Comparison of ENCODE assay signal across 8 cellular contexts in the genomic region with DNA sequence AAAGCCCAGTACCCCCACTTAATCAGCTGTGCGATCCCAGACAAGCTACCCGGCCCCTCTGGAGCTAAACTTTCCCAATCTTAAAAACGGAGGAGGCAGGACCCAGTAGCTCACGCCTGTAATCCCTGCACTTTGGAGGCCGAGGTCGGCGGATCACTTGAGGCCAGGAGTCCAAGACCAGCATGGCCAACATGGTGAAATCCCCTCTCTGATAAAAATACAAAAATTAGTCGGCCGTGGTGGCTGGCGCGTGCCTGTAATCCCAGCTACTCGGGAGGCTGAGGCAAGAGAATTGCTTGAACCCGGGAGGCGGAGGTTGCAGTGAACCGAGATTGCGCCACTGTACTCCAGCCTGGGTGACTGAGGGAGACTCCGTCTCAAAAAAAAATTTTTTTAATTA. TPM values are rescaled to one million over a fixed set of nuclear protein-coding genes. Genes with fewer than 3 reads are reported as not detected.
DNase-seq lines count a peak whose midpoint lies in the region; TF ChIP-seq lines count a peak whose summit lies in the region.
"Not testable (repeated sequence)": the region's sequence is repeated elsewhere in the genome, so short reads cannot be mapped to it uniquely, and the experiment has no call there.

No MANE protein-coding gene starts in this region.

- H3K4me1 ChIP-seq in ascending aorta, result peaks cover 7 to 28% of the 10 kb centered on the region in 2 donors
- peaks cover 17% of the 10 kb centered on the region for H3K4me1 ChIP-seq in endodermal cell (ENCODE audit: control insufficient read depth, insufficient read depth, low read length)
- peaks cover 30% of the 10 kb centered on the region for H3K4me1 ChIP-seq in neuron (ENCODE audit: insufficient read depth, low read length)
- peaks cover 17% of the 10 kb centered on the region for H3K4me1 ChIP-seq in stomach smooth muscle (ENCODE audit: control insufficient read depth, insufficient read depth, low read length)

- H3K4me3 Mint-ChIP-seq in HFFc6, result peak overlapping the region; percentile 87
- peak overlapping the region; percentile 88 for H3K4me3 Mint-ChIP-seq in endodermal cell
- peak overlapping the region; percentile 93 to 99 (median 98) for H3K4me3 Mint-ChIP-seq in immature natural killer cell

- not testable (repeated sequence) for H3K27me3 Mint-ChIP-seq in HFFc6 (ENCODE audit: insufficient read depth)
- H3K27me3 Mint-ChIP-seq in endodermal cell (ENCODE audit: insufficient read depth) (peaks cover 36% of the 10 kb centered on the region), immature natural killer cell (ENCODE audit: low read depth in 3 of 3) (peaks cover 5 to 21% (median 15%) of the 10 kb centered on the region in 3 donors)

- TF ChIP-seq CTCF in AG04449 (IDR thresholded peaks at IDR 0.05; ENCODE audit: insufficient read depth, low read length, missing control alignments); HFFc6 (IDR thresholded peaks at IDR 0.05); WERI-Rb-1 (IDR thresholded peaks at IDR 0.05; ENCODE audit: low read depth, low read length); ascending aorta (IDR thresholded peaks at IDR 0.05); endodermal cell (conservative IDR thresholded peaks at IDR 0.05): not testable (repeated sequence)

- H3K36me3 ChIP-seq in WERI-Rb-1; ascending aorta; endodermal cell (ENCODE audit: control insufficient read depth, insufficient read depth, low read length); neuron (ENCODE audit: insufficient read depth, low read length); stomach smooth muscle (ENCODE audit: control insufficient read depth in 2 of 2, insufficient read depth in 2 of 2, low read length in 2 of 2): not testable (repeated sequence)

- peak overlapping the region; percentile 39 for H2AFZ ChIP-seq in neuron (ENCODE audit: low read depth, low read length)

- CTCF ChIA-PET in AG04449 (lab: Yijun Ruan, JAX), result interaction anchor here (1.3 to 1.9 kb wide), 2 partner anchors 166 to 169 kb away, joined by 4 to 5 read pairs; no protein-coding TSS in a partner anchor

- not testable (repeated sequence) for H3K27me3 ChIP-seq in WERI-Rb-1 (ENCODE audit: insufficient read depth, low read depth, severe bottlenecking); ascending aorta; endodermal cell (ENCODE audit: control insufficient read depth, insufficient read depth, low read length, poor library complexity, severe bottlenecking); neuron (ENCODE audit: insufficient read depth, low read length)
- peaks cover 14 to 24% of the 10 kb centered on the region in 2 donors for H3K27me3 ChIP-seq in stomach smooth muscle (ENCODE audit: control insufficient read depth in 1 of 2, insufficient read depth in 2 of 2, low read length in 2 of 2)

- H3K9ac ChIP-seq in endodermal cell (ENCODE audit: extremely low read depth, low read length, poor library complexity, severe bottlenecking), result peak overlapping the region; percentile 48
- H3K9ac ChIP-seq in stomach smooth muscle (ENCODE audit: low read length in 2 of 2), result peak overlapping the region in 1 of 2 donors; percentile 34

- H3K27ac ChIP-seq in WERI-Rb-1 (peak overlapping the region; percentile 74), ascending aorta (peak overlapping the region; percentile 73 to 75), endodermal cell (ENCODE audit: low read depth, low read length) (peak overlapping the region; percentile 69)
- not testable (repeated sequence) for H3K27ac ChIP-seq in stomach smooth muscle (ENCODE audit: low read length)

- 0% methylated on average over 13 to 17 of the region's 17 CpGs for WGBS in endodermal cell (ENCODE audit: insufficient coverage in 1 of 2, insufficient read length in 1 of 2), 2 experiments

- intact Hi-C loops in ascending aorta (cut with DNase I), result loop anchor here (2.0 to 10.0 kb wide), 4 partner anchors 76 to 1042 kb away; partner anchors contain the start of genes ARFGEF2 and SULF2

- H3K9me3 ChIP-seq in WERI-Rb-1 (ENCODE audit: severe bottlenecking); ascending aorta; endodermal cell (ENCODE audit: control insufficient read depth, low read length); neuron (ENCODE audit: low read length); stomach smooth muscle (ENCODE audit: control insufficient read depth in 2 of 2, low read length in 2 of 2): not testable (repeated sequence)

- POLR2A ChIA-PET in AG04449 (lab: Yijun Ruan, JAX), result not testable (repeated sequence)

- not testable (repeated sequence) for H3K27ac Mint-ChIP-seq in HFFc6
- H3K27ac Mint-ChIP-seq in endodermal cell (peak overlapping the region; percentile 92), immature natural killer cell (peak overlapping the region in 2 of 6 donors; percentile 94 to 99)

- not testable (repeated sequence) for H3K36me3 Mint-ChIP-seq in HFFc6 (ENCODE audit: low read depth)
- peaks cover 11% of the 10 kb centered on the region for H3K36me3 Mint-ChIP-seq in endodermal cell (ENCODE audit: low read depth)
- peaks cover 0 to 12% (median 0%) of the 10 kb centered on the region in 3 donors for H3K36me3 Mint-ChIP-seq in immature natural killer cell

- H3K4me1 Mint-ChIP-seq in HFFc6 (ENCODE audit: low read depth) (peaks cover 52% of the 10 kb centered on the region), endodermal cell (peaks cover 38% of the 10 kb centered on the region), immature natural killer cell (peaks cover 10 to 14% of the 10 kb centered on the region in 2 donors)

- DNase-seq in AG04449 (ENCODE audit: low read depth, low spot score); HFFc6; ascending aorta (ENCODE audit: low spot score in 2 of 2); endodermal cell; immature natural killer cell: not testable (repeated sequence)
- peak; percentile 82 for DNase-seq in WERI-Rb-1

- H3K9me3 Mint-ChIP-seq in HFFc6, endodermal cell, immature natural killer cell: not testable (repeated sequence)

- peak overlapping the region; percentile 70 for H3K4me3 ChIP-seq in AG04449 (ENCODE audit: low read depth, low read length)
- peak overlapping the region; percentile 92 for H3K4me3 ChIP-seq in WERI-Rb-1 (ENCODE audit: low read depth, low read length)
- H3K4me3 ChIP-seq in ascending aorta, result peak overlapping the region; percentile 82 to 88
- H3K4me3 ChIP-seq in endodermal cell (ENCODE audit: low read length), result peak overlapping the region; percentile 96
- peak overlapping the region; percentile 78 for H3K4me3 ChIP-seq in neuron (ENCODE audit: low read length)
- peak overlapping the region; percentile 7 to 70 for H3K4me3 ChIP-seq in stomach smooth muscle (ENCODE audit: low read length in 2 of 2)

RNA-seq across cellular contexts. Expression of gene PREX1, which starts 1.3 kb away (rescaled TPM):
- 1 to 10 TPM; 1.8 to 4.1 (median 2.8) TPM for total RNA-seq in HFFc6 (2021; fragmentation: NEBNext Ultra II Directional; extraction: Animal tissue kit (Norgen Biotek cat#: 25700))
- total RNA-seq in ascending aorta (75.4 TPM), endodermal cell (10 to 100 TPM; 65.3 to 70.5 TPM)
- 74.2 TPM for polyA plus RNA-seq in endodermal cell (2013, experiment 1 of 2)
- polyA plus RNA-seq in endodermal cell (2013, experiment 2 of 2), result 71.0 TPM
- polyA plus RNA-seq in immature natural killer cell, result 10 to 100 TPM; 30.5 to 94.3 (median 54.9) TPM

Comparison
In these comparisons a context has a peak if more than half of its experiments do, and no peak if none do; other contexts are left out.
1. H3K4me3 ChIP-seq: peak in every context shown above with its lines; median percentile 96 in endodermal cell; 92 in WERI-Rb-1; 85 in ascending aorta; 78 in neuron; 70 in AG04449; 38 in stomach smooth muscle.
2. RNA of gene PREX1, which starts 1.3 kb away (total RNA-seq): 75.4 TPM in ascending aorta (single experiment) and 65.3 to 70.5 TPM in endodermal cell; 1.8 to 4.1 TPM in HFFc6; every median in the first group is over 10 times any median in the second.
3. Peak in every context shown above with its lines, with median percentiles within 50 percentile points of each other: H3K4me3 Mint-ChIP-seq.